Comparison of ENCODE assay signal across 35 cellular contexts in genomic region chr2:8647462-8647857, GRCh38.
"Had no signal": no experiment of that assay in that cellular context is flagged by ENCODE, and none has a peak within 500 bp of the region (broad histone marks: within the 10 kb centered on the region; RNA-seq: fewer than 3 reads in every experiment).

No MANE protein-coding gene starts in this region.

- H3K9me3 Mint-ChIP-seq: activated T-cell treated with anti-CD3 and anti-CD28 coated beads, Interleukin-2, amount 50 U/mL, for 4 hours had no signal

- DNase-seq: activated CD4-positive, alpha-beta T cell treated with anti-CD3 and anti-CD28 coated beads for 1 hour; activated CD4-positive, alpha-beta T cell treated with anti-CD3 and anti-CD28 coated beads for 48 hours; activated CD4-positive, alpha-beta T cell treated with anti-CD3 and anti-CD28 coated beads, Interleukin-2, amount 50 U/mL, for 48 hours; activated CD4-positive, CD25-positive, alpha-beta regulatory T cell; activated CD8-positive, alpha-beta memory T cell treated with anti-CD3 and anti-CD28 coated beads, Interleukin-2, amount 50 U/mL, for 4 hours; activated gamma-delta T cell treated with Interleukin-2 at 50 U/mL for 16 hours; activated naive CD4-positive, alpha-beta T cell treated with anti-CD3 and anti-CD28 coated beads for 36 hours; activated T-cell treated with anti-CD3 and anti-CD28 coated beads for 4 hours; activated T-cell treated with anti-CD3 and anti-CD28 coated beads, Interleukin-2, amount 50 U/mL, for 4 hours; adrenal gland; body of pancreas; Kasumi-1; KG1; MM.1S; MV-4-11; NCI-H1092 treated with DMSO at 0.1 percent for 48 hours; NCI-H1417; NCI-H146; NCI-H187; NCI-H2029 treated with DMSO at 0.1 percent for 48 hours; NCI-H2107; NCI-H2171; NCI-H510A; NCI-H526; NCI-H748 treated with DMSO at 0.1 percent for 48 hours; NK-92 treated with Interleukin-12 subunit alpha and Interleukin-12 subunit beta, amount 100 ng/mL, for 24 hours; PC-9; Right ventricle myocardium superior; SJCRH30; T1000; WERI-Rb-1 had no signal

- H3K27ac ChIP-seq: adrenal gland, body of pancreas, breast epithelium, PC-9, SJCRH30, SK-N-MC, WERI-Rb-1 had no signal

- H3K4me2 ChIP-seq: PC-9 had no signal

- H3K9me3 ChIP-seq: adrenal gland, body of pancreas, breast epithelium, SJCRH30 had no signal

- ATAC-seq: activated naive CD4-positive, alpha-beta T cell treated with anti-CD3 and anti-CD28 coated beads, Interleukin-2, amount 50 U/mL, for 72 hours; activated T-cell treated with anti-CD3 and anti-CD28 coated beads, Interleukin-2, amount 50 U/mL, for 4 hours; body of pancreas had no signal

- H3K4me1 ChIP-seq: adrenal gland, breast epithelium, SJCRH30 had no signal

- H3K4me3 ChIP-seq: adrenal gland, body of pancreas, breast epithelium, PC-9, SJCRH30, SK-N-MC had no signal

- H3K27ac Mint-ChIP-seq: activated naive CD4-positive, alpha-beta T cell treated with anti-CD3 and anti-CD28 coated beads for 36 hours; activated naive CD4-positive, alpha-beta T cell treated with anti-CD3 and anti-CD28 coated beads, Interleukin-2, amount 50 U/mL, for 72 hours; activated T-helper 1 cell treated with anti-CD3 and anti-CD28 coated beads, Interleukin-12 subunit alpha, Interleukin-12 subunit beta, Interleukin-2, Interleukin-4 antibody, amounts not matched to agents 30 ng/mL and 10 ng/mL and 1 ng/mL, durations not matched to agents 14 hours and 24 hours and 36 hours had no signal

- H3K36me3 ChIP-seq: adrenal gland, breast epithelium, SJCRH30, WERI-Rb-1 had no signal

- H2AFZ ChIP-seq: PC-9 had no signal

- H3K27me3 ChIP-seq: adrenal gland, body of pancreas, breast epithelium, SJCRH30 had no signal

- H3K4me3 Mint-ChIP-seq: activated naive CD4-positive, alpha-beta T cell treated with anti-CD3 and anti-CD28 coated beads for 36 hours; activated T-cell treated with anti-CD3 and anti-CD28 coated beads, Interleukin-2, amount 50 U/mL, for 4 hours; activated T-helper 1 cell treated with anti-CD3 and anti-CD28 coated beads, Interleukin-12 subunit alpha, Interleukin-12 subunit beta, Interleukin-2, Interleukin-4 antibody, amounts not matched to agents 30 ng/mL and 10 ng/mL and 1 ng/mL, durations not matched to agents 14 hours and 24 hours and 36 hours had no signal
